18 cellular contexts compared by ENCODE assay signal in the genomic region with DNA sequence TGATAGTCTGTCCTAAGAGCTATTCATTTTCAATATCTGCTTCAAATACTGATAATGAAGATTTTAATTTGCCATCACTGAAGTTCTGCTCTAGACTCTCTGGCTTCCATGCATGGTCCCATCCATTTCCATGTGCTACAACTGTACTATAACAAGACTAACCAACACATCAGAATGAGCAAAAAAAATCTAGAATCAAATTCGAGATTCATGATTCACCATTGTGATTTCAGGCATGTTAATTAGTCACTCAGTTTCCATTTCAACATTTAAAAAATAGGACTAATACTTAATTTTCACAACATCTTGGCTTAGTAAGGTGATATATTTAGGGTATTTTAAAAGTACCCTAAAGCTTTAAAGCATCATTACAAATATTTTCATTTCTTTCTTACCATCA. TPM values are rescaled to one million over a fixed set of nuclear protein-coding genes. Genes with fewer than 3 reads are reported as not detected.
DNase-seq lines count a peak whose midpoint lies in the region; ATAC-seq, FAIRE-seq and TF ChIP-seq lines count a peak whose summit lies in the region.
"Had no signal": no experiment of that assay in that cellular context is flagged by ENCODE, and none has a peak within 500 bp of the region (broad histone marks: within the 10 kb centered on the region; RNA-seq: fewer than 3 reads in every experiment).

No MANE protein-coding gene starts in this region.

- no peaks in the 10 kb centered on the region for H3K27me3 ChIP-seq in keratinocyte (ENCODE audit: control insufficient read depth, extremely low read depth, insufficient read depth, low read length)
- H3K27me3 ChIP-seq: BLaER1, tibial artery had no signal

- H3K27ac Mint-ChIP-seq in CD14-positive monocyte, result peak overlapping the region; percentile 46 to 93 (median 90)
- peak overlapping the region; percentile 94 for H3K27ac Mint-ChIP-seq in activated T-helper 17 cell treated with anti-CD3 and anti-CD28 coated beads, Interleukin-2, amount 50 U/mL, for 72 hours
- H3K27ac Mint-ChIP-seq: T-helper 2 cell treated with Interferon-gamma antibody and Interleukin-4, amounts not matched to agents 5 μg/mL and 100 μg/mL, for 36 hours had no signal

- H3K36me3 Mint-ChIP-seq in CD14-positive monocyte, result peaks cover 17 to 18% of the 10 kb centered on the region in 2 donors
- peaks cover 35% of the 10 kb centered on the region for H3K36me3 Mint-ChIP-seq in activated T-helper 17 cell treated with anti-CD3 and anti-CD28 coated beads, Interleukin-2, amount 50 U/mL, for 72 hours (ENCODE audit: low read depth)

- FAIRE-seq in keratinocyte (lab: Jason Lieb, UNC), result no peak
- FAIRE-seq: colon, HTR-8/SVneo had no signal

- no peak overlapping the region for H3K4me3 Mint-ChIP-seq in CD14-positive monocyte
- peak overlapping the region; percentile 78 for H3K4me3 Mint-ChIP-seq in activated T-helper 17 cell treated with anti-CD3 and anti-CD28 coated beads, Interleukin-2, amount 50 U/mL, for 72 hours

- dilution Hi-C loops in keratinocyte (cut with MboI; ENCODE audit: extremely low pct_ligation_motif_present, low sequenced_read_pairs), result loop anchor here (25.0 kb wide), 1 partner anchor 166 kb away; no protein-coding TSS in a partner anchor

- H4K20me1 ChIP-seq in keratinocyte (ENCODE audit: control insufficient read depth, extremely low read depth, insufficient read depth, low read length), result peaks cover 44% of the 10 kb centered on the region

- no peak overlapping the region for H3K4me3 ChIP-seq in keratinocyte (ENCODE audit: control insufficient read depth in 2 of 3, extremely low read depth in 1 of 3, insufficient read depth in 2 of 3, low read depth in 1 of 3, low read length in 3 of 3)
- no peak overlapping the region for H3K4me3 ChIP-seq in mucosa of descending colon
- H3K4me3 ChIP-seq: BLaER1, psoas muscle, tibial artery had no signal

- H3K4me1 ChIP-seq in keratinocyte (ENCODE audit: control insufficient read depth, extremely low read depth, insufficient read depth, low read length) (peaks cover 26% of the 10 kb centered on the region), mucosa of descending colon (ENCODE audit: low read depth) (peaks cover 5% of the 10 kb centered on the region)

- no peaks in the 10 kb centered on the region for H3K27me3 Mint-ChIP-seq in CD14-positive monocyte (ENCODE audit: low read depth in 3 of 3)
- no peaks in the 10 kb centered on the region for H3K27me3 Mint-ChIP-seq in activated T-helper 17 cell treated with anti-CD3 and anti-CD28 coated beads, Interleukin-2, amount 50 U/mL, for 72 hours

- peaks cover 98% of the 10 kb centered on the region for H3K79me2 ChIP-seq in keratinocyte (ENCODE audit: control insufficient read depth, insufficient read depth, low read length)

- TF ChIP-seq CTCF in CD14-positive monocyte (IDR thresholded peaks at IDR 0.05) (no peak), keratinocyte (optimal IDR thresholded peaks at IDR 0.05 in 1 of 3, IDR thresholded peaks at IDR 0.05 in 1 of 3, conservative IDR thresholded peaks at IDR 0.05 in 1 of 3; ENCODE audit: extremely low read depth in 1 of 3, insufficient read depth in 2 of 3, low read length in 3 of 3) (no peak), mucosa of descending colon (IDR thresholded peaks at IDR 0.05) (no peak)

- DNase-seq in CD14-positive monocyte (ENCODE audit: low spot score) (no peak), EL (peak; percentile 34), keratinocyte (ENCODE audit: low read depth, low spot score) (no peak), T1000 (lab: John Stamatoyannopoulos, UW) (no peak), HuH-7 (ENCODE audit: low spot score) (no peak), mucosa of descending colon (no peak)
- DNase-seq: amniotic stem cell, hypothalamus, NCI-H748 treated with DMSO at 0.1 percent for 48 hours, psoas muscle, tibial artery had no signal

- H3K9me3 ChIP-seq in keratinocyte (ENCODE audit: control insufficient read depth, low read depth, low read length), result no peaks in the 10 kb centered on the region
- H3K9me3 ChIP-seq in mucosa of descending colon, result no peaks in the 10 kb centered on the region
- H3K9me3 ChIP-seq: psoas muscle, tibial artery had no signal

- H3K36me3 ChIP-seq in keratinocyte (ENCODE audit: control insufficient read depth in 2 of 2, extremely low read depth in 1 of 2, insufficient read depth in 2 of 2, low read length in 2 of 2) (no peaks in the 10 kb centered on the region), mucosa of descending colon (ENCODE audit: low read depth) (no peaks in the 10 kb centered on the region)
- H3K36me3 ChIP-seq: tibial artery had no signal

- intact Hi-C loops in CD14-positive monocyte (cut with micrococcal nuclease) (loop anchor here in 1 of 2 donors (2.0 kb wide), 1 partner anchor 23 kb away; a partner anchor contains a TSS), mucosa of descending colon (cut with DNase I, micrococcal nuclease) (no loop called here)

- H3K27ac ChIP-seq in keratinocyte (ENCODE audit: control insufficient read depth, insufficient read depth, low read length), result peak overlapping the region; percentile 36
- H3K27ac ChIP-seq: BLaER1, psoas muscle had no signal

- no peak overlapping the region for H2AFZ ChIP-seq in keratinocyte (ENCODE audit: control insufficient read depth, low read length)

- peaks cover 0 to 2% (median 0%) of the 10 kb centered on the region in 7 donors for H3K9me3 Mint-ChIP-seq in CD14-positive monocyte
- H3K9me3 Mint-ChIP-seq in activated T-helper 17 cell treated with anti-CD3 and anti-CD28 coated beads, Interleukin-2, amount 50 U/mL, for 72 hours, result peaks cover 4% of the 10 kb centered on the region
- H3K9me3 Mint-ChIP-seq: T-helper 2 cell treated with Interferon-gamma antibody and Interleukin-4, amounts not matched to agents 5 μg/mL and 100 μg/mL, for 36 hours had no signal

- H3K9me1 ChIP-seq in keratinocyte (ENCODE audit: control insufficient read depth, extremely low read depth, insufficient read depth, low read length), result no peaks in the 10 kb centered on the region

- ATAC-seq in activated T-helper 17 cell treated with anti-CD3 and anti-CD28 coated beads, Interleukin-2, amount 50 U/mL, for 72 hours (replicated peaks), result peak; percentile 34
- ATAC-seq in HG02981 (IDR thresholded peaks at IDR 0.05; ENCODE audit: unreplicated experiment) (no peak), mucosa of descending colon (no peak)
- ATAC-seq: left lobe of liver, psoas muscle had no signal

- H3K4me2 ChIP-seq in keratinocyte (ENCODE audit: control insufficient read depth, extremely low read depth, insufficient read depth, low read depth, low read length), result no peak overlapping the region
- H3K4me2 ChIP-seq: BLaER1 had no signal

- H3K4me1 Mint-ChIP-seq in CD14-positive monocyte, result peaks cover 91% of the 10 kb centered on the region
- H3K4me1 Mint-ChIP-seq in activated T-helper 17 cell treated with anti-CD3 and anti-CD28 coated beads, Interleukin-2, amount 50 U/mL, for 72 hours, result peaks cover 61% of the 10 kb centered on the region

- H3K9ac ChIP-seq in keratinocyte (ENCODE audit: control insufficient read depth, extremely low read depth, insufficient read depth, low read length), result no peak overlapping the region
- H3K9ac ChIP-seq: BLaER1 had no signal

RNA-seq across cellular contexts. Expression of a gene that starts 22.8 kb away (rescaled TPM):
- polyA plus RNA-seq in CD14-positive monocyte (10 to 100 TPM; 62.4 to 81.0 TPM), keratinocyte (265 to 313 TPM (median 293 TPM) in 3 replicates)
- total RNA-seq in activated T-helper 17 cell treated with anti-CD3 and anti-CD28 coated beads, Interleukin-2, amount 50 U/mL, for 72 hours, result 100 to 1,000 TPM in 1 of 2 donors, 10 to 100 TPM in 1; 87.9 to 134 TPM
- polyA plus RNA-seq in keratinocyte (2011; ENCODE audit: low read depth), result 265 TPM
- polyA plus RNA-seq in keratinocyte (2011; cell fraction: cytosol; rRNA removed), result 168 and 340 TPM in 2 replicates
- 353 and 393 TPM in 2 replicates for polyA plus RNA-seq in keratinocyte (2011; cell fraction: nucleus; rRNA removed)
- polyA plus RNA-seq in keratinocyte (2012; ENCODE audit: low replicate concordance), result 125 and 152 TPM in 2 replicates
- polyA minus RNA-seq in keratinocyte, result 198 to 513 TPM (median 466 TPM) in 3 replicates
- 283 TPM for polyA minus RNA-seq in keratinocyte (2011; cell fraction: cytosol; rRNA and poly(A)+ RNA removed)
- 343 and 577 TPM in 2 replicates for polyA minus RNA-seq in keratinocyte (2011; cell fraction: nucleus; rRNA and poly(A)+ RNA removed)
- total RNA-seq in mucosa of descending colon, result 100 to 1,000 TPM; 163 to 174 (median 163) TPM
